ENCODE assay signal across 8 cellular contexts in the genomic region with DNA sequence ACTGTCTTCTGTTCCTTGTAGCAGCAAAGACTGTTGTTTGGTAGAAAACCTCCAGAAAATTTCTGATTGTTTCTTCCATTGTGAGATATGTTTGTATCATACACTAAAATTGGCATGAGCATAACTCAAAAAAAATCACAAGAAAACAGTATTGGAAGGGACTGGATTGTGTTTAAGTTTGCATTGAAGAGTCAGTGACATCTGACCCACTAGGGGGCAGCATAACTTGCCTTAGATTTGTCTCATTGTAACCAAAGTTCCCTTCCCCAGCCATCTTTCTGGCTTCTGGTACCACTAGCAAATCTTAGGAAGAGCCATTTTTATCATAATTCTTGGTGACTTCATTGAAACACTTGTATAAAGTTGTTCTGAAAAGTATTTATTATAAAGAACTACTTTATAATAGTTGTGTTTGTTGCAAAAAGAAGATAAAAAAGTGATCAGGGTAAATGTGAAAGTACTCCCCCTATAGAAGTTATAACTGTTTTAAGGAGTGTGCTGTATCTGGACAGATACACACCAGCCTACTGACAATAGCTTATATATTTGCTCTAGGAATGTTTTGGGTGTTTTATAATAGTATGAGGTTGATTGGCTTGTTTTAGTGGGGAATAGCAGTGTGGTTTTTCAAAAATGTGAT.
A peak's percentile ranks its signal among the peaks of the same experiment; 100 is the strongest.
DNase-seq lines count a peak whose midpoint lies in the region; ATAC-seq and TF ChIP-seq lines count a peak whose summit lies in the region.

No MANE protein-coding gene starts in this region.

- peak; percentile 32 to 35 for DNase-seq in activated CD8-positive, alpha-beta memory T cell treated with anti-CD3 and anti-CD28 coated beads for 1 hour (ENCODE audit: extremely low read depth in 1 of 2, low read depth in 1 of 2)
- DNase-seq in activated CD8-positive, alpha-beta memory T cell treated with anti-CD3 and anti-CD28 coated beads for 24 hours, result no peak
- peak; percentile 73 for DNase-seq in NCI-H82 (lab: John Stamatoyannopoulos, UW)
- DNase-seq in activated CD8-positive, alpha-beta memory T cell treated with anti-CD3 and anti-CD28 coated beads, Interleukin-2, amount 50 U/mL, for 1 hour (ENCODE audit: extremely low read depth), result peak; percentile 59
- peak; percentile 66 for DNase-seq in fibroblast of gingiva (ENCODE audit: low read depth)
- no peak for DNase-seq in DMS153 treated with DMSO at 0.1 percent for 48 hours (lab: John Stamatoyannopoulos, UW; ENCODE audit: unreplicated experiment)

- peak; percentile 64 for ATAC-seq in HG03135 (IDR thresholded peaks at IDR 0.05; ENCODE audit: unreplicated experiment)

- H3K36me3 ChIP-seq in neutrophil, result peaks cover 62% of the 10 kb centered on the region

- no peaks in the 10 kb centered on the region for H3K9me3 ChIP-seq in neutrophil

- no peak overlapping the region for H3K4me3 ChIP-seq in neutrophil (ENCODE audit: low read depth in 1 of 2, low read length in 1 of 2)

- H3K27ac ChIP-seq in neutrophil, result peak overlapping the region; percentile 74

- no peaks in the 10 kb centered on the region for H3K27me3 ChIP-seq in neutrophil

- H3K4me1 ChIP-seq in neutrophil (ENCODE audit: control insufficient read depth in 1 of 2, insufficient read depth in 1 of 2, low read depth in 1 of 2, low read length in 1 of 2), result peaks cover 6 to 9% of the 10 kb centered on the region in 2 experiments

- peak; percentile 86 for TF ChIP-seq CTCF in neutrophil (IDR thresholded peaks at IDR 0.05)

Comparison
In these comparisons a context has a peak if more than half of its experiments do, and no peak if none do; other contexts are left out.
1. DNase-seq: peak in activated CD8-positive, alpha-beta memory T cell treated with anti-CD3 and anti-CD28 coated beads for 1 hour (2 of 2), NCI-H82 (single experiment), activated CD8-positive, alpha-beta memory T cell treated with anti-CD3 and anti-CD28 coated beads, Interleukin-2, amount 50 U/mL, for 1 hour (single experiment) and fibroblast of gingiva (single experiment); none in activated CD8-positive, alpha-beta memory T cell treated with anti-CD3 and anti-CD28 coated beads for 24 hours (single experiment) and DMS153 treated with DMSO at 0.1 percent for 48 hours (single experiment).